Comparison of ENCODE assay signal across 1 cellular context in genomic region chr9:6689893-6690634, GRCh38.
TF ChIP-seq lines count a peak whose summit lies in the region.

No MANE protein-coding gene starts in this region.

TF ChIP-seq in HepG2, 621 proteins besides CTCF, POLR2A, EP300 and RAD21:
- TF ChIP-seq CREB1 (IDR thresholded peaks at IDR 0.05) (peak; percentile 33; the same call in 1 of the 2 replicates), CREB1 (CRISPR knock-in tag; IDR thresholded peaks at IDR 0.05) (no peak), ZNF768 (CRISPR knock-in tag; IDR thresholded peaks at IDR 0.05) (no peak)
